In genomic region chr2:30764021-30764800, GRCh38 we compare ENCODE assay signal across 21 cellular contexts. TPM values are rescaled to one million over a fixed set of nuclear protein-coding genes. Genes with fewer than 3 reads are reported as not detected.
"Had no signal": no experiment of that assay in that cellular context is flagged by ENCODE, and none has a peak within 500 bp of the region (broad histone marks: within the 10 kb centered on the region; RNA-seq: fewer than 3 reads in every experiment).

No MANE protein-coding gene starts in this region.

- H3K4me1 ChIP-seq: right lobe of liver, tibial artery, upper lobe of left lung, vagina had no signal

- H3K4me3 ChIP-seq: heart left ventricle, lung, right lobe of liver, tibial artery, upper lobe of left lung, vagina had no signal

- H3K4me3 Mint-ChIP-seq: dendritic cell treated with granulocyte-macrophage colony-stimulating factor and Interleukin-4, amounts not matched to agents 40 ng/mL and 50 ng/mL, for 4 days; naive B cell; nephron progenitor cell had no signal

- H3K9me3 ChIP-seq: heart left ventricle, right lobe of liver, tibial artery, upper lobe of left lung, vagina had no signal

- FAIRE-seq: colon, endothelial cell of umbilical vein, frontal cortex had no signal

- H3K36me3 ChIP-seq: heart left ventricle, right lobe of liver, tibial artery, upper lobe of left lung, vagina had no signal

- H3K27me3 ChIP-seq: right lobe of liver, vagina had no signal

- H3K27ac Mint-ChIP-seq: dendritic cell treated with granulocyte-macrophage colony-stimulating factor and Interleukin-4, amounts not matched to agents 40 ng/mL and 50 ng/mL, for 4 days; nephron progenitor cell had no signal

- H3K9me3 Mint-ChIP-seq: dendritic cell treated with granulocyte-macrophage colony-stimulating factor and Interleukin-4, amounts not matched to agents 40 ng/mL and 50 ng/mL, for 4 days; nephron progenitor cell had no signal

- H3K36me3 Mint-ChIP-seq: naive B cell had no signal

- H3K27ac ChIP-seq: heart left ventricle, right lobe of liver, tibial artery, upper lobe of left lung, vagina had no signal

- H3K4me1 Mint-ChIP-seq: nephron progenitor cell had no signal

- DNase-seq: heart left ventricle; hippocampal formation; left colon; left ventricle myocardium superior; mesenchymal stem cell; naive B cell; nephron progenitor cell; posterior cingulate gyrus; right lobe of liver; stimulated activated naive CD8-positive, alpha-beta T cell treated with anti-CD3 and anti-CD28 coated beads, Interleukin-15, Interleukin-2, amounts not matched to agents 100 U/mL and 50 U/mL, for 24 hours; tibial artery had no signal

RNA-seq across cellular contexts. Expression of gene CAPN13, which starts 43.0 kb away (rescaled TPM):
- total RNA-seq: endothelial cell of umbilical vein, frontal cortex, glomerular endothelial cell, heart left ventricle, kidney epithelial cell, left ventricle myocardium superior, osteocyte, vagina had no signal
- polyA plus RNA-seq: endothelial cell of umbilical vein, heart left ventricle had no signal
